10 cellular contexts compared by ENCODE assay signal in the genomic region with DNA sequence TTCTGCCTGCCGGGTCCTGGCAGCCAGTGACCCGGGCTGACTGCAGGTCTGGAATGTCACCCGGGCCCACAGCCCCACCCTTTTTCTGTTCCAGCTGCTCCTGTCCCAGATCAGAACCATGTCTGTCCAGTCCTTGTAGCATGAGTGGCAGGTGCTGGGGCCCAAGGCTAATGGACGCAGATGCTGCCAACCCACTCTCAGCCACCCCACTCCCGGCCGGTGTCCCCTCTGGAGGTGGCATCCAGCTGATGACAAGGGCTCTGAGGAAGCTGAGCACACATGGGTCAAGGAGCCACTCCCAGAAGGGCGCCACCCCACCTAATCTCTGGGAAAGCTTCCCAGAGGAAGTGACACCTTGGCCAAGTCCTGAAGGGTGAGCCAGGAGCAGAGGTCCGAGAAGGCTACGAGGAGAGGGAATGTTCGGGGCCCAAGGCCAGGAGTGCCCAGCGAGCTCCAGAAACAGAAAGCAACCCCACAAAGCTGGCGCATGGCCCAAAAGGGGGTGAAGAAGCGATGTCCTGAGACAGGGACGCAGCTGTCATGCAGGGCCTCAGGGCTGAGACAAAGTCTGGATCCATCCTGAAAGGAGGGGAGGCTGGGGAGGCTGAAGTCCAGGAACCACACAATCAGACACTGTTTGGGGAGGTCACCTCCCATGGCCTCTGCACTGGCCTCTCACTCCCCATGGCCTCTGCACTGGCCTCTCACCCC. TPM values are rescaled to one million over a fixed set of nuclear protein-coding genes. Genes with fewer than 3 reads are reported as not detected.
DNase-seq lines count a peak whose midpoint lies in the region; ATAC-seq and TF ChIP-seq lines count a peak whose summit lies in the region.
"Had no signal": no experiment of that assay in that cellular context is flagged by ENCODE, and none has a peak within 500 bp of the region (broad histone marks: within the 10 kb centered on the region; RNA-seq: fewer than 3 reads in every experiment).

No MANE protein-coding gene starts in this region.

- H3K36me3 ChIP-seq in left lung (no peaks in the 10 kb centered on the region), thymus (ENCODE audit: control insufficient read depth, insufficient read depth) (peaks cover 4% of the 10 kb centered on the region)

- H3K4me3 ChIP-seq in left lung (no peak overlapping the region), thymus (ENCODE audit: low read length) (no peak overlapping the region)

- peak; percentile 75 for ATAC-seq in left lung
- ATAC-seq in activated naive CD4-positive, alpha-beta T cell treated with anti-CD3 and anti-CD28 coated beads, Interleukin-2, amount 50 U/mL, for 72 hours = no peak
- no peak for ATAC-seq in HG03378 (IDR thresholded peaks at IDR 0.05; ENCODE audit: unreplicated experiment)
- ATAC-seq: T-cell had no signal

- H3K9me3 Mint-ChIP-seq in activated naive CD4-positive, alpha-beta T cell treated with anti-CD3 and anti-CD28 coated beads, Interleukin-2, amount 50 U/mL, for 72 hours = no peaks in the 10 kb centered on the region
- H3K9me3 Mint-ChIP-seq: memory B cell, T-cell had no signal

- intact Hi-C loops in left lung (cut with DNase I) = no loop called here

- TF ChIP-seq CTCF in left lung (IDR thresholded peaks at IDR 0.05) = no peak

- WGBS in thymus = 94% methylated on average over 14 of the region's 14 CpGs

- peak; percentile 56 for DNase-seq in LoVo (ENCODE audit: low spot score)
- peak; percentile 48 for DNase-seq in ecto neural progenitor cell (ENCODE audit: low spot score)
- peak in 1 of 2 donors; percentile 69 for DNase-seq in left lung
- no peak for DNase-seq in activated naive CD4-positive, alpha-beta T cell treated with anti-CD3 and anti-CD28 coated beads, Interleukin-2, amount 50 U/mL, for 72 hours (ENCODE audit: low spot score in 2 of 2)
- DNase-seq in SK-N-DZ (ENCODE audit: low spot score) = no peak
- DNase-seq in NCI-H2227 (lab: John Stamatoyannopoulos, UW; ENCODE audit: unreplicated experiment) = no peak
- DNase-seq: T-cell had no signal

- H3K27ac Mint-ChIP-seq in activated naive CD4-positive, alpha-beta T cell treated with anti-CD3 and anti-CD28 coated beads, Interleukin-2, amount 50 U/mL, for 72 hours = peak overlapping the region in 1 of 2 donors; percentile 69
- H3K27ac Mint-ChIP-seq: memory B cell had no signal

- H3K27ac ChIP-seq in left lung (peak overlapping the region; percentile 21 to 61), thymus (ENCODE audit: low read depth) (peak overlapping the region; percentile 15)

- H3K9me3 ChIP-seq in left lung (no peaks in the 10 kb centered on the region), thymus (ENCODE audit: control insufficient read depth) (no peaks in the 10 kb centered on the region)

- H3K36me3 Mint-ChIP-seq in activated naive CD4-positive, alpha-beta T cell treated with anti-CD3 and anti-CD28 coated beads, Interleukin-2, amount 50 U/mL, for 72 hours = no peaks in the 10 kb centered on the region
- H3K36me3 Mint-ChIP-seq: memory B cell, T-cell had no signal

- H3K4me1 ChIP-seq in left lung (peaks cover 10 to 33% of the 10 kb centered on the region in 2 donors), thymus (ENCODE audit: control insufficient read depth, insufficient read depth, low read length) (peaks cover 9% of the 10 kb centered on the region)

- H3K27me3 ChIP-seq in left lung (no peaks in the 10 kb centered on the region), thymus (ENCODE audit: control insufficient read depth, insufficient read depth) (no peaks in the 10 kb centered on the region)

RNA-seq across cellular contexts. Expression of a gene that starts 39.5 kb away (rescaled TPM):
- total RNA-seq in left lung = 10 to 100 TPM; 28.8 to 30.1 TPM
- 14.2 TPM for polyA plus RNA-seq in thymus
- 10 to 100 TPM; 46.0 to 75.8 TPM for total RNA-seq in activated naive CD4-positive, alpha-beta T cell treated with anti-CD3 and anti-CD28 coated beads, Interleukin-2, amount 50 U/mL, for 72 hours
- polyA plus RNA-seq in SK-N-DZ (2014; cell fraction: cytosol; rRNA removed) = 59.5 and 63.2 TPM in 2 replicates
- polyA plus RNA-seq in SK-N-DZ (2014; cell fraction: nucleus; rRNA removed) = 28.3 and 44.8 TPM in 2 replicates

Comparison
In these comparisons a context has a peak if more than half of its experiments do, and no peak if none do; other contexts are left out.
1. DNase-seq: peak in LoVo (single experiment) and ecto neural progenitor cell (single experiment); none in activated naive CD4-positive, alpha-beta T cell treated with anti-CD3 and anti-CD28 coated beads, Interleukin-2, amount 50 U/mL, for 72 hours (0 of 2), SK-N-DZ (single experiment) and NCI-H2227 (single experiment).